ENCODE assay signal across 2 cellular contexts in the genomic region with DNA sequence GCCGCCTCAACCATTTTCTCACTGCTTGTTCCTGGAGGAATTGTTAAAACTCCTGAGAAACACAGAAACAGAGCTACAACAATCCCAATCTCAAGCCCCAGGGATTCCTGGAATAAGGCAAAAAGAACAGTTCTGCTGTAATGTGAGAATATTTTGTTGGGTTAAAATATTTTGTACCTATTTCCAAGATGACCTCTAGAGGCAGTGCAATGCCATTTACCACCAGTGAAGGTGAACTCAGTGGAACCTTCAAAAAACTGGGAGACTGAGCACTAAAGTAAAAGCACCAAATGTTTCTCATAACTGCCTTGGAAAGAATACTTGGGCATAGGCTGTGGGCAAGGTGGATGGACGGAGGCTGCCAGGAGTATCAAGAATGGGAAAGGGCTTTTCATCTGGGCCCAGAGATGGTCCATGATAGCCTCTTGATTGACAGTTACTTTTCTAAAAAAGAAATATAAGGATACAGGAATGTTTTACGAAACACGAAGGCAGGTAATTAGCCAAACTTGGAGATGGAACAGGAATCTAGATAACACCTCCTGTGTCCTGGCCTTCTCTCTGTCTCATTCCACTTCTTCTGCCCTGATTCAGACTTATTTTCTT.
A peak's percentile ranks its signal among the peaks of the same experiment; 100 is the strongest.
TF ChIP-seq lines count a peak whose summit lies in the region.

No MANE protein-coding gene starts in this region.

TF ChIP-seq in IMR-90, 13 proteins besides CTCF, POLR2A, EP300 and RAD21:
- TF ChIP-seq BHLHE40 (IDR thresholded peaks at IDR 0.05; ENCODE audit: low read depth, low read length), result no peak
- TF ChIP-seq SMC3 (IDR thresholded peaks at IDR 0.05; ENCODE audit: low read depth, low read length), result peak; percentile 34

TF ChIP-seq in GM12878, 131 proteins besides CTCF, POLR2A, EP300 and RAD21:
- no peak for TF ChIP-seq SREBF1 (IDR thresholded peaks at IDR 0.05; ENCODE audit: low read length)
- TF ChIP-seq EED (IDR thresholded peaks at IDR 0.05; ENCODE audit: low read depth), result no peak
- TF ChIP-seq, protein P1, sequence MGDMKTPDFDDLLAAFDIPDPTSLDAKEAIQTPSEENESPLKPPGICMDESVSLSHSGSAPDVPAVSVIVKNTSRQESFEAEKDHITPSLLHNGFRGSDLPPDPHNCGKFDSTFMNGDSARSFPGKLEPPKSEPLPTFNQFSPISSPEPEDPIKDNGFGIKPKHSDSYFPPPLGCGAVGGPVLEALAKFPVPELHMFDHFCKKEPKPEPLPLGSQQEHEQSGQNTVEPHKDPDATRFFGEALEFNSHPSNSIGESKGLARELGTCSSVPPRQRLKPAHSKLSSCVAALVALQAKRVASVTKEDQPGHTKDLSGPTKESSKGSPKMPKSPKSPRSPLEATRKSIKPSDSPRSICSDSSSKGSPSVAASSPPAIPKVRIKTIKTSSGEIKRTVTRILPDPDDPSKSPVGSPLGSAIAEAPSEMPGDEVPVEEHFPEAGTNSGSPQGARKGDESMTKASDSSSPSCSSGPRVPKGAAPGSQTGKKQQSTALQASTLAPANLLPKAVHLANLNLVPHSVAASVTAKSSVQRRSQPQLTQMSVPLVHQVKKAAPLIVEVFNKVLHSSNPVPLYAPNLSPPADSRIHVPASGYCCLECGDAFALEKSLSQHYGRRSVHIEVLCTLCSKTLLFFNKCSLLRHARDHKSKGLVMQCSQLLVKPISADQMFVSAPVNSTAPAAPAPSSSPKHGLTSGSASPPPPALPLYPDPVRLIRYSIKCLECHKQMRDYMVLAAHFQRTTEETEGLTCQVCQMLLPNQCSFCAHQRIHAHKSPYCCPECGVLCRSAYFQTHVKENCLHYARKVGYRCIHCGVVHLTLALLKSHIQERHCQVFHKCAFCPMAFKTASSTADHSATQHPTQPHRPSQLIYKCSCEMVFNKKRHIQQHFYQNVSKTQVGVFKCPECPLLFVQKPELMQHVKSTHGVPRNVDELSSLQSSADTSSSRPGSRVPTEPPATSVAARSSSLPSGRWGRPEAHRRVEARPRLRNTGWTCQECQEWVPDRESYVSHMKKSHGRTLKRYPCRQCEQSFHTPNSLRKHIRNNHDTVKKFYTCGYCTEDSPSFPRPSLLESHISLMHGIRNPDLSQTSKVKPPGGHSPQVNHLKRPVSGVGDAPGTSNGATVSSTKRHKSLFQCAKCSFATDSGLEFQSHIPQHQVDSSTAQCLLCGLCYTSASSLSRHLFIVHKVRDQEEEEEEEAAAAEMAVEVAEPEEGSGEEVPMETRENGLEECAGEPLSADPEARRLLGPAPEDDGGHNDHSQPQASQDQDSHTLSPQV (IDR thresholded peaks at IDR 0.05), result no peak
- TF ChIP-seq, protein P2, sequence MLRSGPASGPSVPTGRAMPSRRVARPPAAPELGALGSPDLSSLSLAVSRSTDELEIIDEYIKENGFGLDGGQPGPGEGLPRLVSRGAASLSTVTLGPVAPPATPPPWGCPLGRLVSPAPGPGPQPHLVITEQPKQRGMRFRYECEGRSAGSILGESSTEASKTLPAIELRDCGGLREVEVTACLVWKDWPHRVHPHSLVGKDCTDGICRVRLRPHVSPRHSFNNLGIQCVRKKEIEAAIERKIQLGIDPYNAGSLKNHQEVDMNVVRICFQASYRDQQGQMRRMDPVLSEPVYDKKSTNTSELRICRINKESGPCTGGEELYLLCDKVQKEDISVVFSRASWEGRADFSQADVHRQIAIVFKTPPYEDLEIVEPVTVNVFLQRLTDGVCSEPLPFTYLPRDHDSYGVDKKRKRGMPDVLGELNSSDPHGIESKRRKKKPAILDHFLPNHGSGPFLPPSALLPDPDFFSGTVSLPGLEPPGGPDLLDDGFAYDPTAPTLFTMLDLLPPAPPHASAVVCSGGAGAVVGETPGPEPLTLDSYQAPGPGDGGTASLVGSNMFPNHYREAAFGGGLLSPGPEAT (IDR thresholded peaks at IDR 0.05; ENCODE audit: low read depth), result no peak
- no peak for TF ChIP-seq SP1 (IDR thresholded peaks at IDR 0.05; ENCODE audit: low read depth, low read length)
- TF ChIP-seq TARDBP (IDR thresholded peaks at IDR 0.05; ENCODE audit: borderline replicate concordance), result no peak
- TF ChIP-seq, protein P3, sequence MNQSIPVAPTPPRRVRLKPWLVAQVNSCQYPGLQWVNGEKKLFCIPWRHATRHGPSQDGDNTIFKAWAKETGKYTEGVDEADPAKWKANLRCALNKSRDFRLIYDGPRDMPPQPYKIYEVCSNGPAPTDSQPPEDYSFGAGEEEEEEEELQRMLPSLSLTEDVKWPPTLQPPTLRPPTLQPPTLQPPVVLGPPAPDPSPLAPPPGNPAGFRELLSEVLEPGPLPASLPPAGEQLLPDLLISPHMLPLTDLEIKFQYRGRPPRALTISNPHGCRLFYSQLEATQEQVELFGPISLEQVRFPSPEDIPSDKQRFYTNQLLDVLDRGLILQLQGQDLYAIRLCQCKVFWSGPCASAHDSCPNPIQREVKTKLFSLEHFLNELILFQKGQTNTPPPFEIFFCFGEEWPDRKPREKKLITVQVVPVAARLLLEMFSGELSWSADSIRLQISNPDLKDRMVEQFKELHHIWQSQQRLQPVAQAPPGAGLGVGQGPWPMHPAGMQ (IDR thresholded peaks at IDR 0.05; ENCODE audit: borderline replicate concordance), result no peak
- no peak for TF ChIP-seq NR2F1 (conservative IDR thresholded peaks at IDR 0.05)
- TF ChIP-seq SIX5 (IDR thresholded peaks at IDR 0.05; ENCODE audit: low read depth, low read length, severe bottlenecking), result no peak
- TF ChIP-seq, protein P4, sequence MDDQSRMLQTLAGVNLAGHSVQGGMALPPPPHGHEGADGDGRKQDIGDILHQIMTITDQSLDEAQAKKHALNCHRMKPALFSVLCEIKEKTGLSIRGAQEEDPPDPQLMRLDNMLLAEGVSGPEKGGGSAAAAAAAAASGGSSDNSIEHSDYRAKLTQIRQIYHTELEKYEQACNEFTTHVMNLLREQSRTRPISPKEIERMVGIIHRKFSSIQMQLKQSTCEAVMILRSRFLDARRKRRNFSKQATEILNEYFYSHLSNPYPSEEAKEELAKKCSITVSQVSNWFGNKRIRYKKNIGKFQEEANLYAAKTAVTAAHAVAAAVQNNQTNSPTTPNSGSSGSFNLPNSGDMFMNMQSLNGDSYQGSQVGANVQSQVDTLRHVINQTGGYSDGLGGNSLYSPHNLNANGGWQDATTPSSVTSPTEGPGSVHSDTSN (IDR thresholded peaks at IDR 0.05; ENCODE audit: insufficient replicate concordance, low read depth, low read length), result no peak
- TF ChIP-seq, protein P5, sequence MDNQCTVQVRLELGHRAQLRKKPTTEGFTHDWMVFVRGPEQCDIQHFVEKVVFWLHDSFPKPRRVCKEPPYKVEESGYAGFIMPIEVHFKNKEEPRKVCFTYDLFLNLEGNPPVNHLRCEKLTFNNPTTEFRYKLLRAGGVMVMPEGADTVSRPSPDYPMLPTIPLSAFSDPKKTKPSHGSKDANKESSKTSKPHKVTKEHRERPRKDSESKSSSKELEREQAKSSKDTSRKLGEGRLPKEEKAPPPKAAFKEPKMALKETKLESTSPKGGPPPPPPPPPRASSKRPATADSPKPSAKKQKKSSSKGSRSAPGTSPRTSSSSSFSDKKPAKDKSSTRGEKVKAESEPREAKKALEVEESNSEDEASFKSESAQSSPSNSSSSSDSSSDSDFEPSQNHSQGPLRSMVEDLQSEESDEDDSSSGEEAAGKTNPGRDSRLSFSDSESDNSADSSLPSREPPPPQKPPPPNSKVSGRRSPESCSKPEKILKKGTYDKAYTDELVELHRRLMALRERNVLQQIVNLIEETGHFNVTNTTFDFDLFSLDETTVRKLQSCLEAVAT (IDR thresholded peaks at IDR 0.05), result no peak
- TF ChIP-seq RB1 (IDR thresholded peaks at IDR 0.05; ENCODE audit: borderline replicate concordance), result no peak
- TF ChIP-seq BHLHE40 (IDR thresholded peaks at IDR 0.05; ENCODE audit: borderline replicate concordance in 1 of 2, low read depth in 2 of 2, low read length in 1 of 2), result no peak
- no peak for TF ChIP-seq ZNF207 (IDR thresholded peaks at IDR 0.05; ENCODE audit: borderline replicate concordance)
- no peak for TF ChIP-seq JUND (IDR thresholded peaks at IDR 0.05; ENCODE audit: low read depth, low read length)
- TF ChIP-seq CREB1 (IDR thresholded peaks at IDR 0.05; ENCODE audit: low read depth), result no peak
- TF ChIP-seq, protein P6, sequence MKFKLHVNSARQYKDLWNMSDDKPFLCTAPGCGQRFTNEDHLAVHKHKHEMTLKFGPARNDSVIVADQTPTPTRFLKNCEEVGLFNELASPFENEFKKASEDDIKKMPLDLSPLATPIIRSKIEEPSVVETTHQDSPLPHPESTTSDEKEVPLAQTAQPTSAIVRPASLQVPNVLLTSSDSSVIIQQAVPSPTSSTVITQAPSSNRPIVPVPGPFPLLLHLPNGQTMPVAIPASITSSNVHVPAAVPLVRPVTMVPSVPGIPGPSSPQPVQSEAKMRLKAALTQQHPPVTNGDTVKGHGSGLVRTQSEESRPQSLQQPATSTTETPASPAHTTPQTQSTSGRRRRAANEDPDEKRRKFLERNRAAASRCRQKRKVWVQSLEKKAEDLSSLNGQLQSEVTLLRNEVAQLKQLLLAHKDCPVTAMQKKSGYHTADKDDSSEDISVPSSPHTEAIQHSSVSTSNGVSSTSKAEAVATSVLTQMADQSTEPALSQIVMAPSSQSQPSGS (IDR thresholded peaks at IDR 0.05; ENCODE audit: low read length), result no peak
